ENCODE assay signal across 9 cellular contexts in genomic region chr16:85715169-85716015, GRCh38. TPM values are rescaled to one million over a fixed set of nuclear protein-coding genes. Genes with fewer than 3 reads are reported as not detected.
A peak's percentile ranks its signal among the peaks of the same experiment; 100 is the strongest.
DNase-seq lines count a peak whose midpoint lies in the region; ATAC-seq and TF ChIP-seq lines count a peak whose summit lies in the region.
"Had no signal": no experiment of that assay in that cellular context is flagged by ENCODE, and none has a peak within 500 bp of the region (broad histone marks: within the 10 kb centered on the region; RNA-seq: fewer than 3 reads in every experiment).

No MANE protein-coding gene starts in this region.

- DNase-seq in breast epithelium (ENCODE audit: low spot score in 2 of 2) (peak in 1 of 2 donors; percentile 69), MCF 10A (ENCODE audit: unreplicated experiment) (no peak), NCI-H69 (lab: John Stamatoyannopoulos, UW) (peak; percentile 73), fibroblast of pulmonary artery (ENCODE audit: low read depth) (peak; percentile 40), superior temporal gyrus (ENCODE audit: extremely low spot score) (peak; percentile 10), kidney glomerular epithelial cell (lab: John Stamatoyannopoulos, UW) (no peak), left ventricle myocardium superior (no peak), epidermal melanocyte (ENCODE audit: insufficient read length, low spot score) (no peak)
- DNase-seq: activated CD4-positive, alpha-beta T cell treated with anti-CD3 and anti-CD28 coated beads for 48 hours had no signal

- TF ChIP-seq CTCF in breast epithelium (IDR thresholded peaks at IDR 0.05) (no peak), MCF 10A (IDR thresholded peaks at IDR 0.05; ENCODE audit: unreplicated experiment) (no peak), fibroblast of pulmonary artery (IDR thresholded peaks at IDR 0.05; ENCODE audit: low read length, missing control alignments) (no peak)

- no peaks in the 10 kb centered on the region for H3K27me3 ChIP-seq in breast epithelium

- H3K27ac ChIP-seq in breast epithelium, result peak overlapping the region; percentile 80 to 81

- H3K9me3 ChIP-seq in breast epithelium, result peaks cover 4 to 6% of the 10 kb centered on the region in 2 donors

- H3K4me1 Mint-ChIP-seq in MCF 10A (ENCODE audit: insufficient read depth, unreplicated experiment), result peaks cover 11% of the 10 kb centered on the region

- no peaks in the 10 kb centered on the region for H3K27me3 Mint-ChIP-seq in MCF 10A (ENCODE audit: insufficient read depth, unreplicated experiment)

- ATAC-seq in left ventricle myocardium superior, result no peak

- no TSS peak for BruUV-seq in MCF 10A (replicated peaks; lab: Mats Ljungman, UMichigan)

- H3K36me3 ChIP-seq in breast epithelium, result no peaks in the 10 kb centered on the region

- H3K4me3 ChIP-seq in breast epithelium, result peak overlapping the region in 1 of 3 donors; percentile 35
- no peak overlapping the region for H3K4me3 ChIP-seq in fibroblast of pulmonary artery (replicated peaks; ENCODE audit: low read depth, low read length)

- no peak overlapping the region for H3K27ac Mint-ChIP-seq in MCF 10A (ENCODE audit: low read depth, unreplicated experiment)

- POLR2A ChIA-PET in MCF 10A (lab: Yijun Ruan, JAX), result interaction anchor here (0.6 to 1.2 kb wide), 3 partner anchors 11 to 695 kb away, joined by 3 to 4 read pairs (median 4); no protein-coding TSS in a partner anchor

- H3K4me3 Mint-ChIP-seq in MCF 10A (ENCODE audit: unreplicated experiment), result no peak overlapping the region

- CTCF ChIA-PET in MCF 10A (lab: Yijun Ruan, JAX), result interaction anchor here (0.6 to 1.8 kb wide), 5 partner anchors 14 to 830 kb away, joined by 3 to 4 read pairs (median 4); no protein-coding TSS in a partner anchor

- H3K4me1 ChIP-seq in breast epithelium, result peaks cover 10 to 21% of the 10 kb centered on the region in 2 donors

- H3K9me3 Mint-ChIP-seq in MCF 10A (ENCODE audit: unreplicated experiment), result no peaks in the 10 kb centered on the region

- H3K36me3 Mint-ChIP-seq in MCF 10A (ENCODE audit: insufficient read depth, unreplicated experiment), result peaks cover 18% of the 10 kb centered on the region

- TF ChIP-seq POLR2A in breast epithelium (IDR thresholded peaks at IDR 0.05), result no peak

- intact Hi-C loops in breast epithelium (cut with DNase I; ENCODE audit: low total_unique reads) (no loop called here), MCF 10A (cut with micrococcal nuclease) (loop anchor here (5.0 kb wide), 1 partner anchor 438 kb away; no protein-coding TSS in a partner anchor), left ventricle myocardium superior (cut with micrococcal nuclease) (no loop called here)

RNA-seq across cellular contexts. Expression of gene GINS2, which starts 26.6 kb away (rescaled TPM):
- total RNA-seq in breast epithelium (1 to 10 TPM in 2 of 3 donors, under 1 TPM in 1; 0.66 to 3.1 (median 1.1) TPM), MCF 10A (2022) (6.9 and 11.3 TPM in 2 replicates), left ventricle myocardium superior (0.42 TPM)

RNA-seq across cellular contexts. Expression of gene C16orf74, which starts 35.5 kb away (rescaled TPM):
- total RNA-seq in breast epithelium (1 to 10 TPM in 2 of 3 donors, under 1 TPM in 1; 0.80 to 7.2 (median 6.7) TPM), MCF 10A (2022) (62.6 and 68.5 TPM in 2 replicates), left ventricle myocardium superior (1.7 TPM)

Comparison
In these comparisons a context has a peak if more than half of its experiments do, and no peak if none do; other contexts are left out.
1. DNase-seq: peak in NCI-H69 (single experiment), fibroblast of pulmonary artery (single experiment) and superior temporal gyrus (single experiment); none in MCF 10A (single experiment), kidney glomerular epithelial cell (single experiment), left ventricle myocardium superior (single experiment) and epidermal melanocyte (single experiment).